1 cellular context compared by ENCODE assay signal in the genomic region with DNA sequence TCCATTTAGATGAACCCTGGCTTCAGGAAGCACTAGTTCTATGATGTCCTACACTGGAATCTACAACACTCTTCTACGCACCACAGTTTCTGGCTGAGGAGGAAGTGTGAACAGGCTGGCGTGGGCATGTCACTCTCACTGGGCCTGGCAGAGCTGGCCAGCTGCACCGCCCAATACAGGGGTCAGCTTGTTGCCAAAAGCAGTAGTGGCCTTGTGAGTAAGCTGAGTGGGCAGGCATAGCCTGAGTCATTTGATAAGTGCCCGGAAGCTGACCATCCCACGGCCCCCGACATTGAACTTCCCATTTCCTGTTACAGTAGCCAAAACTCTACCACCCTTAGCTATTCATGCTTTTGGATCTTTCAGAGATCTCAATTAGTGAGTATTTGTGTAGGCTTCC.
TF ChIP-seq lines count a peak whose summit lies in the region.

No MANE protein-coding gene starts in this region.

TF ChIP-seq in HCT116, 20 proteins besides CTCF, POLR2A, EP300 and RAD21:
- TF ChIP-seq JUND (IDR thresholded peaks at IDR 0.05) (peak; percentile 54; the same call in 1 of the 2 replicates), EGR1 (IDR thresholded peaks at IDR 0.05; ENCODE audit: low read depth) (peak; percentile 67), FOSL1 (IDR thresholded peaks at IDR 0.05; ENCODE audit: low read depth) (peak; percentile 56), POLR2AphosphoS5 (IDR thresholded peaks at IDR 0.05; ENCODE audit: low read depth, low read length) (peak; percentile 51), EZH2phosphoT487 (IDR thresholded peaks at IDR 0.05; ENCODE audit: borderline replicate concordance) (no peak), ELF1 (IDR thresholded peaks at IDR 0.05; ENCODE audit: borderline replicate concordance, low read depth) (peak; percentile 26; the same call in 1 of the 2 replicates), SRF (IDR thresholded peaks at IDR 0.05; ENCODE audit: low read depth) (0 out of 2 replicates have a peak, but pooled peaks have one; percentile 30), CBX3 (IDR thresholded peaks at IDR 0.05; ENCODE audit: low read depth) (peak; percentile 63; the same call in 1 of the 2 replicates), SP1 (IDR thresholded peaks at IDR 0.05; ENCODE audit: low read depth) (peak; percentile 52; the same call in 1 of the 2 replicates), SIN3A (IDR thresholded peaks at IDR 0.05; ENCODE audit: low read depth) (no peak)
- TF ChIP-seq, protein P1, sequence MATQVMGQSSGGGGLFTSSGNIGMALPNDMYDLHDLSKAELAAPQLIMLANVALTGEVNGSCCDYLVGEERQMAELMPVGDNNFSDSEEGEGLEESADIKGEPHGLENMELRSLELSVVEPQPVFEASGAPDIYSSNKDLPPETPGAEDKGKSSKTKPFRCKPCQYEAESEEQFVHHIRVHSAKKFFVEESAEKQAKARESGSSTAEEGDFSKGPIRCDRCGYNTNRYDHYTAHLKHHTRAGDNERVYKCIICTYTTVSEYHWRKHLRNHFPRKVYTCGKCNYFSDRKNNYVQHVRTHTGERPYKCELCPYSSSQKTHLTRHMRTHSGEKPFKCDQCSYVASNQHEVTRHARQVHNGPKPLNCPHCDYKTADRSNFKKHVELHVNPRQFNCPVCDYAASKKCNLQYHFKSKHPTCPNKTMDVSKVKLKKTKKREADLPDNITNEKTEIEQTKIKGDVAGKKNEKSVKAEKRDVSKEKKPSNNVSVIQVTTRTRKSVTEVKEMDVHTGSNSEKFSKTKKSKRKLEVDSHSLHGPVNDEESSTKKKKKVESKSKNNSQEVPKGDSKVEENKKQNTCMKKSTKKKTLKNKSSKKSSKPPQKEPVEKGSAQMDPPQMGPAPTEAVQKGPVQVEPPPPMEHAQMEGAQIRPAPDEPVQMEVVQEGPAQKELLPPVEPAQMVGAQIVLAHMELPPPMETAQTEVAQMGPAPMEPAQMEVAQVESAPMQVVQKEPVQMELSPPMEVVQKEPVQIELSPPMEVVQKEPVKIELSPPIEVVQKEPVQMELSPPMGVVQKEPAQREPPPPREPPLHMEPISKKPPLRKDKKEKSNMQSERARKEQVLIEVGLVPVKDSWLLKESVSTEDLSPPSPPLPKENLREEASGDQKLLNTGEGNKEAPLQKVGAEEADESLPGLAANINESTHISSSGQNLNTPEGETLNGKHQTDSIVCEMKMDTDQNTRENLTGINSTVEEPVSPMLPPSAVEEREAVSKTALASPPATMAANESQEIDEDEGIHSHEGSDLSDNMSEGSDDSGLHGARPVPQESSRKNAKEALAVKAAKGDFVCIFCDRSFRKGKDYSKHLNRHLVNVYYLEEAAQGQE (IDR thresholded peaks at IDR 0.05; ENCODE audit: low read depth) = no peak
